Comparison of ENCODE assay signal across 27 cellular contexts in genomic region chr2:16359961-16360360, GRCh38.
"Had no signal": no experiment of that assay in that cellular context is flagged by ENCODE, and none has a peak within 500 bp of the region (broad histone marks: within the 10 kb centered on the region; RNA-seq: fewer than 3 reads in every experiment).

No MANE protein-coding gene starts in this region.

- H3K4me3 ChIP-seq: stomach, suprapubic skin, testis, thoracic aorta, thyroid gland, tibial artery, tibial nerve, transverse colon, upper lobe of left lung, upper lobe of right lung, uterus, vagina had no signal

- H3K27me3 ChIP-seq: stomach, suprapubic skin, testis, thyroid gland, tibial artery, tibial nerve, transverse colon, upper lobe of left lung, upper lobe of right lung, uterus, vagina had no signal

- FAIRE-seq: urothelium cell line had no signal

- ATAC-seq: stimulated activated effector memory CD8-positive, alpha-beta T cell treated with anti-CD3 and anti-CD28 coated beads, Interleukin-12 subunit alpha, Interleukin-12 subunit beta, amount 100 ng/mL, for 72 hours; stimulated activated memory B cell treated with anti-CD40 and anti-IgM and Interleukin-4, amounts not matched to agents 10 μg/mL and 1 μg/mL and 100 μg/mL, for 72 hours; stimulated activated naive B cell treated with anti-CD40 and anti-IgM and Interleukin-4, amounts not matched to agents 10 μg/mL and 1 μg/mL and 100 μg/mL, for 72 hours; stimulated activated naive CD8-positive, alpha-beta T cell treated with anti-CD3 and anti-CD28 coated beads, Interleukin-15, amount 100 ng/mL, for 72 hours; stimulated activated naive CD8-positive, alpha-beta T cell treated with anti-CD3 and anti-CD28 coated beads, Interleukin-15, Interleukin-2, amounts not matched to agents 100 U/mL and 50 U/mL, for 24 hours; upper lobe of right lung had no signal

- H3K36me3 ChIP-seq: stomach, suprapubic skin, thoracic aorta, thyroid gland, tibial artery, tibial nerve, transverse colon, upper lobe of left lung, upper lobe of right lung, uterus, vagina had no signal

- H3K9me3 ChIP-seq: suprapubic skin, testis, thyroid gland, upper lobe of right lung, vagina had no signal

- H3K4me1 ChIP-seq: stomach, suprapubic skin, testis, thyroid gland, tibial artery, tibial nerve, transverse colon, upper lobe of left lung, upper lobe of right lung, uterus, vagina had no signal

- DNase-seq: stimulated activated CD4-positive, alpha-beta T cell treated with anti-CD3 and anti-CD28 coated beads, Interleukin-2, amount 100 ng/mL, for 48 hours; stimulated activated CD4-positive, alpha-beta T cell treated with anti-CD3 and anti-CD28 coated beads, Interleukin-4, amount 100 ng/mL, for 1 hour; stimulated activated CD4-positive, alpha-beta T cell treated with anti-CD3 and anti-CD28 coated beads, Interleukin-4, amount 100 ng/mL, for 24 hours; stimulated activated CD4-positive, alpha-beta T cell treated with anti-CD3 and anti-CD28 coated beads, Interleukin-4, amount 100 ng/mL, for 4 hours; stimulated activated CD8-positive, alpha-beta memory T cell treated with anti-CD3 and anti-CD28 coated beads, Interleukin-4, amount 100 ng/mL, for 48 hours; stimulated activated naive B cell treated with anti-CD40 and anti-IgM and Interleukin-4, amounts not matched to agents 10 μg/mL and 1 μg/mL and 100 μg/mL, for 72 hours; stimulated activated naive CD4-positive, alpha-beta T cell; stimulated activated naive CD4-positive, alpha-beta T cell treated with Interleukin-2 at 50 U/mL for 16 hours; stimulated activated naive CD8-positive, alpha-beta T cell treated with anti-CD3 and anti-CD28 coated beads, Interleukin-15, amount 100 ng/mL, for 72 hours; stimulated activated naive CD8-positive, alpha-beta T cell treated with anti-CD3 and anti-CD28 coated beads, Interleukin-15, Interleukin-2, amounts not matched to agents 100 U/mL and 50 U/mL, for 24 hours; stomach; substantia nigra; testis; thyroid gland; tibial artery; transverse colon; trophoblast cell; upper lobe of left lung; upper lobe of right lung; uterus had no signal

- H3K27ac ChIP-seq: stomach, suprapubic skin, testis, thoracic aorta, thyroid gland, tibial artery, tibial nerve, transverse colon, upper lobe of left lung, upper lobe of right lung, uterus, vagina had no signal
